ENCODE assay signal across 1 cellular context in the genomic region with DNA sequence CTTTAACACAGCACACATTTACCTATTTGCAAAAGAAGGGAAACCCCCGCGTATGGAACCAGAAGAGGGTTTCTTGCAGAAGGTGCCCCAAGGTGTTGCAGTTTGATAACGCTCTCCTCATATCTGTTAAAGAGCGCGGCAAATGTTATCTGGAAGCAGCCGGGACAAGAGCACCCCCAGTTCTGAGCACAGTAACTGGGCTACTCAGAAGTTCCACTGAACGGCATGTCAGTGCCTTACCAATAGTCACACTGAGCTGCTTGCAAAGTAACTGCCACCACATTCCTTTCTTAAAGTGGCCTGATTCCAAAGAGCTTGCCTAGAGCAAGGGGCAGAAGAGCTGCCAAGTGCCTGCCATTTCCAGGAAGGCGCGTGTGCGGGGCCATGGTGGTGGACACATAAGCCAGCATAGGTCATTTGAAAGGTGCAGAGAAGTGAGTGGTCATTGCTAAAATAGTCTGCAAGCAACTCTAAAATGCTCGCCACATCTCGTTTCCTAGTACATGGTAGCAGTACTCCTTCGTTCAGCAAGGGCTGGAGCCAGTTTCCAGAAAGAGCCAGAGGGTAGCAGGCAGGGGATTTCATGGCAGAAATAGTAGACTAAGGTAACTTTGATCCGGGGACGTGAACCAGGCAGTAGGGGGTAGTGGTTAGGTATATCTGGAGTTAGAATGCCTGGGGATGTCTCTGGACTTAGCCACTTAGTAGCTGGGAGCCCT.
TF ChIP-seq lines count a peak whose summit lies in the region.

No MANE protein-coding gene starts in this region.

TF ChIP-seq in K562, 482 proteins besides CTCF, POLR2A, EP300 and RAD21 (continued from another document):
- TF ChIP-seq SOX6 (IDR thresholded peaks at IDR 0.05) (peak; percentile 36; the same call in 1 of the 2 replicates), ZNF3 (CRISPR knock-in tag; IDR thresholded peaks at IDR 0.05) (no peak), KAT2B (IDR thresholded peaks at IDR 0.05; ENCODE audit: low read depth, low read length) (no peak), ARID1B (IDR thresholded peaks at IDR 0.05) (peak; percentile 94), ATF3 (IDR thresholded peaks at IDR 0.05) (no peak), ATF3 (CRISPR knock-in tag; conservative IDR thresholded peaks at IDR 0.05) (no peak), ATF1 (CRISPR knock-in tag; IDR thresholded peaks at IDR 0.05) (no peak), ATF1 (tag; IDR thresholded peaks at IDR 0.05) (0 out of 2 replicates have a peak, but pooled peaks have one; percentile 25), ZNF384 (IDR thresholded peaks at IDR 0.05; ENCODE audit: low read depth, low read length) (no peak), CCNT2 (IDR thresholded peaks at IDR 0.05; ENCODE audit: borderline replicate concordance, extremely low read depth, insufficient read length, low read depth, low read length) (peak; percentile 75), TBL1XR1 (IDR thresholded peaks at IDR 0.05; ENCODE audit: low read length in 2 of 2) (peak in 1 of 2 experiments; percentile 64; a peak in 2 of 4 replicates), ZNF174 (CRISPR knock-in tag; IDR thresholded peaks at IDR 0.05) (no peak), NEUROD1 (IDR thresholded peaks at IDR 0.05; ENCODE audit: borderline replicate concordance, low read depth, low read length, partially characterized antibody) (peak; percentile 47), RFX5 (IDR thresholded peaks at IDR 0.05; ENCODE audit: low read depth, low read length) (no peak), CXXC5 (CRISPR knock-in tag; IDR thresholded peaks at IDR 0.05) (peak; percentile 85), ZFX (CRISPR knock-in tag; IDR thresholded peaks at IDR 0.05) (no peak), ZEB2 (IDR thresholded peaks at IDR 0.05) (peak; percentile 66), ZNF282 (CRISPR knock-in tag; IDR thresholded peaks at IDR 0.05) (no peak), ZNF395 (CRISPR knock-in tag; IDR thresholded peaks at IDR 0.05) (0 out of 2 replicates have a peak, but pooled peaks have one; percentile 46), NCOR1 (IDR thresholded peaks at IDR 0.05) (peak; percentile 84), NELFE (IDR thresholded peaks at IDR 0.05; ENCODE audit: insufficient read depth, insufficient read length) (no peak), HDAC3 (IDR thresholded peaks at IDR 0.05; ENCODE audit: borderline replicate concordance, partially characterized antibody) (peak; percentile 40), ATF6 (CRISPR knock-in tag; IDR thresholded peaks at IDR 0.05) (no peak), EP400 (IDR thresholded peaks at IDR 0.05) (peak; percentile 55)
- TF ChIP-seq, protein P1, sequence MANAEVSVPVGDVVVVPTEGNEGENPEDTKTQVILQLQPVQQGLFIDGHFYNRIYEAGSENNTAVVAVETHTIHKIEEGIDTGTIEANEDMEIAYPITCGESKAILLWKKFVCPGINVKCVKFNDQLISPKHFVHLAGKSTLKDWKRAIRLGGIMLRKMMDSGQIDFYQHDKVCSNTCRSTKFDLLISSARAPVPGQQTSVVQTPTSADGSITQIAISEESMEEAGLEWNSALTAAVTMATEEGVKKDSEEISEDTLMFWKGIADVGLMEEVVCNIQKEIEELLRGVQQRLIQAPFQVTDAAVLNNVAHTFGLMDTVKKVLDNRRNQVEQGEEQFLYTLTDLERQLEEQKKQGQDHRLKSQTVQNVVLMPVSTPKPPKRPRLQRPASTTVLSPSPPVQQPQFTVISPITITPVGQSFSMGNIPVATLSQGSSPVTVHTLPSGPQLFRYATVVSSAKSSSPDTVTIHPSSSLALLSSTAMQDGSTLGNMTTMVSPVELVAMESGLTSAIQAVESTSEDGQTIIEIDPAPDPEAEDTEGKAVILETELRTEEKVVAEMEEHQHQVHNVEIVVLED (CRISPR knock-in tag; IDR thresholded peaks at IDR 0.05) = no peak
- TF ChIP-seq, protein P2, sequence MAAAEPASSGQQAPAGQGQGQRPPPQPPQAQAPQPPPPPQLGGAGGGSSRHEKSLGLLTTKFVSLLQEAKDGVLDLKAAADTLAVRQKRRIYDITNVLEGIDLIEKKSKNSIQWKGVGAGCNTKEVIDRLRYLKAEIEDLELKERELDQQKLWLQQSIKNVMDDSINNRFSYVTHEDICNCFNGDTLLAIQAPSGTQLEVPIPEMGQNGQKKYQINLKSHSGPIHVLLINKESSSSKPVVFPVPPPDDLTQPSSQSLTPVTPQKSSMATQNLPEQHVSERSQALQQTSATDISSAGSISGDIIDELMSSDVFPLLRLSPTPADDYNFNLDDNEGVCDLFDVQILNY (CRISPR knock-in tag; IDR thresholded peaks at IDR 0.05) = no peak
- TF ChIP-seq, protein P3, sequence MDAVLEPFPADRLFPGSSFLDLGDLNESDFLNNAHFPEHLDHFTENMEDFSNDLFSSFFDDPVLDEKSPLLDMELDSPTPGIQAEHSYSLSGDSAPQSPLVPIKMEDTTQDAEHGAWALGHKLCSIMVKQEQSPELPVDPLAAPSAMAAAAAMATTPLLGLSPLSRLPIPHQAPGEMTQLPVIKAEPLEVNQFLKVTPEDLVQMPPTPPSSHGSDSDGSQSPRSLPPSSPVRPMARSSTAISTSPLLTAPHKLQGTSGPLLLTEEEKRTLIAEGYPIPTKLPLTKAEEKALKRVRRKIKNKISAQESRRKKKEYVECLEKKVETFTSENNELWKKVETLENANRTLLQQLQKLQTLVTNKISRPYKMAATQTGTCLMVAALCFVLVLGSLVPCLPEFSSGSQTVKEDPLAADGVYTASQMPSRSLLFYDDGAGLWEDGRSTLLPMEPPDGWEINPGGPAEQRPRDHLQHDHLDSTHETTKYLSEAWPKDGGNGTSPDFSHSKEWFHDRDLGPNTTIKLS (IDR thresholded peaks at IDR 0.05; ENCODE audit: borderline replicate concordance, low read depth) = no peak
- TF ChIP-seq, protein P4, sequence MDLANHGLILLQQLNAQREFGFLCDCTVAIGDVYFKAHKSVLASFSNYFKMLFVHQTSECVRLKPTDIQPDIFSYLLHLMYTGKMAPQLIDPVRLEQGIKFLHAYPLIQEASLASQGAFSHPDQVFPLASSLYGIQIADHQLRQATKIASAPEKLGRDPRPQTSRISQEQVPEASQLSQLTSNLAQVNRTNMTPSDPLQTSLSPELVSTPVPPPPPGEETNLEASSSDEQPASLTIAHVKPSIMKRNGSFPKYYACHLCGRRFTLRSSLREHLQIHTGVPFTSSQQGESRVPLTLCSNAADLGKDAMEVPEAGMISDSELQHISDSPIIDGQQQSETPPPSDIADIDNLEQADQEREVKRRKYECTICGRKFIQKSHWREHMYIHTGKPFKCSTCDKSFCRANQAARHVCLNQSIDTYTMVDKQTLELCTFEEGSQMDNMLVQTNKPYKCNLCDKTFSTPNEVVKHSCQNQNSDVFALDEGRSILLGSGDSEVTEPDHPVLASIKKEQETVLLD (IDR thresholded peaks at IDR 0.05) = peak; percentile 58; the same call in 1 of the 2 replicates
TF ChIP-seq in K562: peak in this region for 67.
